Comparison of ENCODE assay signal across 12 cellular contexts in genomic region chr15:28993720-28994053, GRCh38.
DNase-seq lines count a peak whose midpoint lies in the region; ATAC-seq and TF ChIP-seq lines count a peak whose summit lies in the region.
"Had no signal": no experiment of that assay in that cellular context is flagged by ENCODE, and none has a peak within 500 bp of the region (broad histone marks: within the 10 kb centered on the region; RNA-seq: fewer than 3 reads in every experiment).

No MANE protein-coding gene starts in this region.

- peaks cover 0 to 10% (median 0%) of the 10 kb centered on the region in 11 experiments; a peak in 4 of 22 replicates for H3K36me3 ChIP-seq in BLaER1 treated with 17β-estradiol and CSF1 and Interleukin-3, amounts not matched to agents 10 nM and 100 nM
- H3K36me3 ChIP-seq in esophagus squamous epithelium = no peaks in the 10 kb centered on the region

- H3K9me3 ChIP-seq in BLaER1 treated with 17β-estradiol and CSF1 and Interleukin-3, amounts not matched to agents 10 nM and 100 nM (replicated peaks in 1 of 11) = no peaks in the 10 kb centered on the region
- H3K9me3 ChIP-seq in esophagus squamous epithelium = no peaks in the 10 kb centered on the region
- H3K9me3 ChIP-seq: Caco-2 had no signal

- intact Hi-C loops in esophagus squamous epithelium (cut with DNase I) = no loop called here

- no peak for ATAC-seq in T-cell (replicated peaks in 1 of 4)
- ATAC-seq in natural killer cell treated with Interleukin-12 subunit alpha and Interleukin-12 subunit beta and Interleukin-15 and Interleukin-18, amount 100 ng/mL, for 72 hours = peak in 1 of 2 donors; percentile 2
- ATAC-seq in HG02588 (IDR thresholded peaks at IDR 0.05; ENCODE audit: unreplicated experiment) = no peak

- peaks cover 29 to 67% (median 62%) of the 10 kb centered on the region in 3 donors for H3K4me1 Mint-ChIP-seq in T-cell
- H3K4me1 Mint-ChIP-seq in natural killer cell treated with Interleukin-12 subunit alpha and Interleukin-12 subunit beta and Interleukin-15 and Interleukin-18, amount 100 ng/mL, for 72 hours (ENCODE audit: low read depth in 2 of 2) = peaks cover 52 to 69% of the 10 kb centered on the region in 2 donors

- CTCF ChIA-PET in T-cell (lab: Charles Lee) = no interaction called here

- 83% methylated on average over 6 of the region's 7 CpGs; no CpG with 5 or more reads in 1 of the 2 donors for WGBS in esophagus squamous epithelium, 2 donors

- no peak for TF ChIP-seq CTCF in esophagus squamous epithelium (IDR thresholded peaks at IDR 0.05)

- no peak overlapping the region for H3K4me3 Mint-ChIP-seq in T-cell
- peak overlapping the region; percentile 76 for H3K4me3 Mint-ChIP-seq in natural killer cell treated with Interleukin-12 subunit alpha and Interleukin-12 subunit beta and Interleukin-15 and Interleukin-18, amount 100 ng/mL, for 72 hours

- H3K27ac ChIP-seq in BLaER1 treated with 17β-estradiol and CSF1 and Interleukin-3, amounts not matched to agents 10 nM and 100 nM = peak overlapping the region in 3 of 11 experiments; percentile 11 to 39 (median 26); a peak in 3 of 22 replicates
- peak overlapping the region in 3 of 4 donors; percentile 39 to 61 (median 43) for H3K27ac ChIP-seq in esophagus squamous epithelium

- H3K9me3 Mint-ChIP-seq in T-cell = no peaks in the 10 kb centered on the region
- no peaks in the 10 kb centered on the region for H3K9me3 Mint-ChIP-seq in natural killer cell treated with Interleukin-12 subunit alpha and Interleukin-12 subunit beta and Interleukin-15 and Interleukin-18, amount 100 ng/mL, for 72 hours

- TF ChIP-seq POLR2A in esophagus squamous epithelium (IDR thresholded peaks at IDR 0.05) = no peak

- DNase-seq in T-cell (no peak), esophagus squamous epithelium (lab: John Stamatoyannopoulos, UW) (no peak), KG1 (lab: John Stamatoyannopoulos, UW) (no peak), AG20443 (ENCODE audit: low spot score) (no peak)
- no peak for DNase-seq in natural killer cell treated with Interleukin-12 subunit alpha and Interleukin-12 subunit beta and Interleukin-15 and Interleukin-18, amount 100 ng/mL, for 72 hours (ENCODE audit: low spot score)
- DNase-seq in stimulated activated CD4-positive, alpha-beta T cell treated with anti-CD3 and anti-CD28 coated beads, Interleukin-4, amount 100 ng/mL, for 24 hours = no peak
- DNase-seq: Caco-2; effector CD4-positive, alpha-beta T cell; NCI-H187; NCI-H345 had no signal

- POLR2A ChIA-PET in T-cell (lab: Charles Lee) = no interaction called here

- H3K27me3 ChIP-seq in BLaER1 treated with 17β-estradiol and CSF1 and Interleukin-3, amounts not matched to agents 10 nM and 100 nM = no peaks in the 10 kb centered on the region
- H3K27me3 ChIP-seq in esophagus squamous epithelium = no peaks in the 10 kb centered on the region

- peaks cover 0 to 34% (median 0%) of the 10 kb centered on the region in 11 experiments; a peak in 8 of 22 replicates for H4K20me1 ChIP-seq in BLaER1 treated with 17β-estradiol and CSF1 and Interleukin-3, amounts not matched to agents 10 nM and 100 nM

- H3K27ac Mint-ChIP-seq in T-cell = peak overlapping the region; percentile 78 to 93
- peak overlapping the region; percentile 91 to 95 for H3K27ac Mint-ChIP-seq in natural killer cell treated with Interleukin-12 subunit alpha and Interleukin-12 subunit beta and Interleukin-15 and Interleukin-18, amount 100 ng/mL, for 72 hours

- no peaks in the 10 kb centered on the region for H3K27me3 Mint-ChIP-seq in T-cell
- H3K27me3 Mint-ChIP-seq in natural killer cell treated with Interleukin-12 subunit alpha and Interleukin-12 subunit beta and Interleukin-15 and Interleukin-18, amount 100 ng/mL, for 72 hours = no peaks in the 10 kb centered on the region

- H3K4me1 ChIP-seq in BLaER1 treated with 17β-estradiol and CSF1 and Interleukin-3, amounts not matched to agents 10 nM and 100 nM = peaks cover 29 to 38% (median 35%) of the 10 kb centered on the region in 10 experiments
- peaks cover 0 to 8% (median 0%) of the 10 kb centered on the region in 3 donors for H3K4me1 ChIP-seq in esophagus squamous epithelium
- H3K4me1 ChIP-seq: Caco-2 had no signal

- peak overlapping the region; percentile 23 to 80 (median 63) for H3K4me2 ChIP-seq in BLaER1 treated with 17β-estradiol and CSF1 and Interleukin-3, amounts not matched to agents 10 nM and 100 nM

- H3K4me3 ChIP-seq in BLaER1 treated with 17β-estradiol and CSF1 and Interleukin-3, amounts not matched to agents 10 nM and 100 nM = no peak overlapping the region
- no peak overlapping the region for H3K4me3 ChIP-seq in esophagus squamous epithelium

- H3K36me3 Mint-ChIP-seq in T-cell = peaks cover 19% of the 10 kb centered on the region
- H3K36me3 Mint-ChIP-seq in natural killer cell treated with Interleukin-12 subunit alpha and Interleukin-12 subunit beta and Interleukin-15 and Interleukin-18, amount 100 ng/mL, for 72 hours = no peaks in the 10 kb centered on the region

- H3K9ac ChIP-seq in BLaER1 treated with 17β-estradiol and CSF1 and Interleukin-3, amounts not matched to agents 10 nM and 100 nM = no peak overlapping the region
